In the genomic region with DNA sequence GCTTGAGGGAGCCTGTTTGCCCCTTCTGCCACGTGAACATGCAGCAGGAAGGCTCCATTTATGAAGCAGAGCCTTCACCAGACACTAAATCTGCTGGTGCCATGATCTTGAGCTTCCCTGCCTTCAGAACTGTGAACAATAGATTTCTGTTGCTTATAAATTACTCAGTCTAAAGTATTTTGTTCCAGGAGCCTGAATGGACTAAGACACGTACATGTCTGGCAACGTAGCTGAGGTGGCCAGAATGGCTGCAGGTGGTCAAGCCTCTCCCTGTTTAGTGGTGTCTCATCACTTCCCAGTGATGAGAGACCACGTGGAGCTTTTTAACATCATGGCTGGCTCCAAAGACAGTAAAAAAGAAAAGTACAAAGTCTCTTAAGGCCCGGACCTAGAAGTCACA, we compare ENCODE assay signal across 1 cellular context.
TF ChIP-seq lines count a peak whose summit lies in the region.

No MANE protein-coding gene starts in this region.

TF ChIP-seq in GM12878, 131 proteins besides CTCF, POLR2A, EP300 and RAD21:
- TF ChIP-seq PML (IDR thresholded peaks at IDR 0.05; ENCODE audit: low read length) (no peak), CREB1 (IDR thresholded peaks at IDR 0.05; ENCODE audit: low read depth) (no peak), CBX5 (IDR thresholded peaks at IDR 0.05; ENCODE audit: low read depth) (no peak), CHD4 (IDR thresholded peaks at IDR 0.05) (no peak), TBL1XR1 (IDR thresholded peaks at IDR 0.05; ENCODE audit: low read depth, low read length) (no peak), CUX1 (IDR thresholded peaks at IDR 0.05; ENCODE audit: insufficient replicate concordance, low read depth, low read length) (no peak), JUND (IDR thresholded peaks at IDR 0.05; ENCODE audit: low read depth, low read length) (no peak), MTA2 (IDR thresholded peaks at IDR 0.05; ENCODE audit: low read depth) (no peak), CEBPZ (IDR thresholded peaks at IDR 0.05; ENCODE audit: low read depth, low read length) (no peak), NR2F1 (conservative IDR thresholded peaks at IDR 0.05) (no peak), CREM (IDR thresholded peaks at IDR 0.05; ENCODE audit: low read depth) (no peak), WRNIP1 (IDR thresholded peaks at IDR 0.05; ENCODE audit: borderline replicate concordance, low read depth, low read length) (no peak), CHD2 (IDR thresholded peaks at IDR 0.05; ENCODE audit: borderline replicate concordance, low read depth, low read length) (no peak), BMI1 (IDR thresholded peaks at IDR 0.05; ENCODE audit: borderline replicate concordance) (no peak)
- TF ChIP-seq, protein P1, sequence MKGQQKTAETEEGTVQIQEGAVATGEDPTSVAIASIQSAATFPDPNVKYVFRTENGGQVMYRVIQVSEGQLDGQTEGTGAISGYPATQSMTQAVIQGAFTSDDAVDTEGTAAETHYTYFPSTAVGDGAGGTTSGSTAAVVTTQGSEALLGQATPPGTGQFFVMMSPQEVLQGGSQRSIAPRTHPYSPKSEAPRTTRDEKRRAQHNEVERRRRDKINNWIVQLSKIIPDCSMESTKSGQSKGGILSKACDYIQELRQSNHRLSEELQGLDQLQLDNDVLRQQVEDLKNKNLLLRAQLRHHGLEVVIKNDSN (IDR thresholded peaks at IDR 0.05; ENCODE audit: borderline replicate concordance, extremely low read length, insufficient read depth, low read depth, low read length), result no peak
- TF ChIP-seq, protein P2, sequence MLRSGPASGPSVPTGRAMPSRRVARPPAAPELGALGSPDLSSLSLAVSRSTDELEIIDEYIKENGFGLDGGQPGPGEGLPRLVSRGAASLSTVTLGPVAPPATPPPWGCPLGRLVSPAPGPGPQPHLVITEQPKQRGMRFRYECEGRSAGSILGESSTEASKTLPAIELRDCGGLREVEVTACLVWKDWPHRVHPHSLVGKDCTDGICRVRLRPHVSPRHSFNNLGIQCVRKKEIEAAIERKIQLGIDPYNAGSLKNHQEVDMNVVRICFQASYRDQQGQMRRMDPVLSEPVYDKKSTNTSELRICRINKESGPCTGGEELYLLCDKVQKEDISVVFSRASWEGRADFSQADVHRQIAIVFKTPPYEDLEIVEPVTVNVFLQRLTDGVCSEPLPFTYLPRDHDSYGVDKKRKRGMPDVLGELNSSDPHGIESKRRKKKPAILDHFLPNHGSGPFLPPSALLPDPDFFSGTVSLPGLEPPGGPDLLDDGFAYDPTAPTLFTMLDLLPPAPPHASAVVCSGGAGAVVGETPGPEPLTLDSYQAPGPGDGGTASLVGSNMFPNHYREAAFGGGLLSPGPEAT (IDR thresholded peaks at IDR 0.05; ENCODE audit: low read depth), result no peak
